17 cellular contexts compared by ENCODE assay signal in genomic region chr1:159835862-159836518, GRCh38. TPM values are rescaled to one million over a fixed set of nuclear protein-coding genes. Genes with fewer than 3 reads are reported as not detected.
DNase-seq lines count a peak whose midpoint lies in the region; ATAC-seq and TF ChIP-seq lines count a peak whose summit lies in the region.
"Had no signal": no experiment of that assay in that cellular context is flagged by ENCODE, and none has a peak within 500 bp of the region (broad histone marks: within the 10 kb centered on the region; RNA-seq: fewer than 3 reads in every experiment).

No MANE protein-coding gene starts in this region.

- H4K5ac ChIP-seq in IMR-90 (ENCODE audit: low read depth, low read length) = no peak overlapping the region

- DNase-seq in DMS 273 (lab: John Stamatoyannopoulos, UW; ENCODE audit: unreplicated experiment) (peak; percentile 38), DMS 273 treated with DMSO at 0.1 percent for 48 hours (lab: John Stamatoyannopoulos, UW) (no peak), IMR-90 (no peak), astrocyte of the cerebellum (ENCODE audit: low read depth) (no peak), iPS-NIHi7 (ENCODE audit: extremely low spot score) (peak; percentile 26), prostate gland (ENCODE audit: low spot score) (no peak), coronary artery (ENCODE audit: low spot score) (no peak)
- DNase-seq: activated CD4-positive, alpha-beta T cell treated with anti-CD3 and anti-CD28 coated beads for 48 hours; activated naive CD8-positive, alpha-beta T cell treated with anti-CD3 and anti-CD28 coated beads for 36 hours; CD8-positive, alpha-beta memory T cell; naive B cell; NCI-H2029 treated with DMSO at 0.1 percent for 48 hours; NCI-H526 treated with DMSO at 0.1 percent for 48 hours had no signal

- POLR2A ChIA-PET in IMR-90 (lab: Charles Lee; ENCODE audit: unreplicated experiment) = no interaction called here

- H3K9ac ChIP-seq in IMR-90 (ENCODE audit: low read depth, low read length) = no peak overlapping the region

- H2AK5ac ChIP-seq in IMR-90 (ENCODE audit: low read depth, low read length) = no peak overlapping the region

- dilution Hi-C loops in IMR-90 (cut with HindIII; ENCODE audit: low sequenced_read_pairs, unreplicated experiment) = no loop called here

- H3K27me3 ChIP-seq in IMR-90 (ENCODE audit: control insufficient read depth, insufficient read depth, low read length) (no peaks in the 10 kb centered on the region), prostate gland (replicated peaks; ENCODE audit: insufficient read depth) (no peaks in the 10 kb centered on the region)

- H2AFZ ChIP-seq in IMR-90 (replicated peaks; ENCODE audit: low read length, poor library complexity) = no peak overlapping the region

- H2BK15ac ChIP-seq in IMR-90 (ENCODE audit: low read depth, low read length) = no peak overlapping the region

- H3K9me3 ChIP-seq in IMR-90 (ENCODE audit: control insufficient read depth, insufficient read depth, low read length) (no peaks in the 10 kb centered on the region), prostate gland (no peaks in the 10 kb centered on the region)

- H3K4me1 ChIP-seq in IMR-90 (ENCODE audit: control insufficient read depth, insufficient read depth, low read length) (no peaks in the 10 kb centered on the region), prostate gland (replicated peaks) (no peaks in the 10 kb centered on the region)

- no peak overlapping the region for H4K8ac ChIP-seq in IMR-90 (ENCODE audit: low read depth in 2 of 2, low read length in 2 of 2)

- ATAC-seq in IMR-90 (ENCODE audit: low read depth) (no peak), GM19035 (IDR thresholded peaks at IDR 0.05; ENCODE audit: unreplicated experiment) (no peak)

- H3K23ac ChIP-seq in IMR-90 (ENCODE audit: low read depth, low read length) = no peak overlapping the region

- TF ChIP-seq CTCF in IMR-90 (conservative IDR thresholded peaks at IDR 0.05; ENCODE audit: low read depth, low read length) (peak; percentile 23), astrocyte of the cerebellum (IDR thresholded peaks at IDR 0.05; ENCODE audit: low read depth, low read length, missing control alignments) (peak; percentile 34), prostate gland (IDR thresholded peaks at IDR 0.05) (peak in 2 of 4 experiments; percentile 6 to 7), coronary artery (IDR thresholded peaks at IDR 0.05) (no peak)

- H3K27ac ChIP-seq in IMR-90 (ENCODE audit: insufficient read depth, low read length) (no peak overlapping the region), prostate gland (no peak overlapping the region), coronary artery (no peak overlapping the region)
- H3K27ac ChIP-seq: 22Rv1 had no signal

- H2BK20ac ChIP-seq in IMR-90 (ENCODE audit: low read depth, low read length) = no peak overlapping the region

- no peak overlapping the region for H3K56ac ChIP-seq in IMR-90 (ENCODE audit: extremely low read depth, insufficient read depth, low read length)

- intact Hi-C loops in IMR-90 (cut with micrococcal nuclease) = loop anchor here (1.0 to 10.0 kb wide), 2 partner anchors 55 to 1549 kb away; no protein-coding TSS in a partner anchor
- intact Hi-C loops in prostate gland (cut with DNase I) = no loop called here

- TF ChIP-seq POLR2A in IMR-90 (IDR thresholded peaks at IDR 0.05; ENCODE audit: low read depth, low read length) = no peak
- no peak for TF ChIP-seq POLR2A in prostate gland (IDR thresholded peaks at IDR 0.05)

- no peak overlapping the region for H2BK5ac ChIP-seq in IMR-90 (ENCODE audit: low read depth, low read length, poor library complexity, severe bottlenecking)

- WGBS in IMR-90 (ENCODE audit: extremely low coverage in 2 of 2, insufficient read length in 1 of 2), 2 experiments = 70% methylated on average over 2 of the region's 8 CpGs; no CpG with 5 or more reads in 1 of the 2 experiments
- WGBS in prostate gland = 83% methylated on average over 8 of the region's 8 CpGs

- no peaks in the 10 kb centered on the region for H3K36me3 ChIP-seq in IMR-90 (ENCODE audit: control insufficient read depth, insufficient read depth, low read length)
- no peaks in the 10 kb centered on the region for H3K36me3 ChIP-seq in prostate gland

- peaks cover 2% of the 10 kb centered on the region; the same call in 1 of the 2 replicates for H3K9me1 ChIP-seq in IMR-90 (ENCODE audit: insufficient read depth, low read length)

- no peak overlapping the region for H3K4me2 ChIP-seq in IMR-90 (ENCODE audit: low read depth, low read length)

- H2AK9ac ChIP-seq in IMR-90 (replicated peaks; ENCODE audit: low read depth, low read length, poor library complexity) = no peak overlapping the region

- H3K4ac ChIP-seq in IMR-90 (ENCODE audit: low read depth, low read length) = no peak overlapping the region

- H3K79me1 ChIP-seq in IMR-90 (ENCODE audit: low read depth in 1 of 2, low read length in 2 of 2) = no peaks in the 10 kb centered on the region

- H3K14ac ChIP-seq in IMR-90 (replicated peaks; ENCODE audit: low read depth, low read length) = no peak overlapping the region

- in situ Hi-C loops in IMR-90 (cut with MboI; ENCODE audit: low sequenced_read_pairs) = no loop called here
- in situ Hi-C loops in astrocyte of the cerebellum (cut with HindIII; ENCODE audit: low sequenced_read_pairs) = no loop called here

- CTCF ChIA-PET in IMR-90 (lab: Yijun Ruan, JAX) = no interaction called here

- peak; percentile 24; the same call in 1 of the 2 replicates for TF ChIP-seq RAD21 in IMR-90 (IDR thresholded peaks at IDR 0.05; ENCODE audit: low read length)

- H3K18ac ChIP-seq in IMR-90 (ENCODE audit: low read depth, low read length) = no peak overlapping the region

- H3K4me3 ChIP-seq in IMR-90 (ENCODE audit: insufficient read depth, low read depth, low read length) (no peak overlapping the region), astrocyte of the cerebellum (ENCODE audit: low read depth, low read length) (no peak overlapping the region), prostate gland (no peak overlapping the region), coronary artery (no peak overlapping the region)

- H2BK120ac ChIP-seq in IMR-90 (ENCODE audit: low read depth, low read length) = no peak overlapping the region

- BruUV-seq in IMR-90 (replicated peaks; lab: Mats Ljungman, UMichigan) = no TSS peak

- no peaks in the 10 kb centered on the region for H4K20me1 ChIP-seq in IMR-90 (ENCODE audit: insufficient read depth, low read length)

- H4K91ac ChIP-seq in IMR-90 (ENCODE audit: insufficient read depth, low read depth, low read length) = no peak overlapping the region

TF ChIP-seq in IMR-90, 13 proteins besides CTCF, POLR2A, EP300 and RAD21 (continues in another document):
- TF ChIP-seq USF2 (IDR thresholded peaks at IDR 0.05; ENCODE audit: low read depth, low read length) = no peak
- no peak for TF ChIP-seq NFE2L2 (IDR thresholded peaks at IDR 0.05; ENCODE audit: low read depth, low read length)
- no peak for TF ChIP-seq MXI1 (IDR thresholded peaks at IDR 0.05; ENCODE audit: borderline replicate concordance, low read depth, low read length)
- TF ChIP-seq MAZ (IDR thresholded peaks at IDR 0.05; ENCODE audit: borderline replicate concordance, low read depth, low read length) = no peak
- no peak for TF ChIP-seq FOS (IDR thresholded peaks at IDR 0.05; ENCODE audit: low read depth, low read length)
- TF ChIP-seq CEBPB (IDR thresholded peaks at IDR 0.05; ENCODE audit: low read depth, low read length) = peak; percentile 41
- TF ChIP-seq CHD1 (IDR thresholded peaks at IDR 0.05; ENCODE audit: low read depth, low read length) = no peak
- no peak for TF ChIP-seq RFX5 (IDR thresholded peaks at IDR 0.05; ENCODE audit: low read depth, low read length)
- TF ChIP-seq ELK1 (IDR thresholded peaks at IDR 0.05; ENCODE audit: borderline replicate concordance, low read depth, low read length) = no peak
- peak; percentile 35; the same call in 1 of the 2 replicates for TF ChIP-seq SMC3 (IDR thresholded peaks at IDR 0.05; ENCODE audit: low read depth, low read length)
- no peak for TF ChIP-seq MAFK (IDR thresholded peaks at IDR 0.05; ENCODE audit: low read depth, low read length)

RNA-seq across cellular contexts. Expression of gene SLAMF8, which starts 9.3 kb away (rescaled TPM):
- total RNA-seq in IMR-90 (2012; rRNA removed) = not detected in 2 replicates
- polyA plus RNA-seq in IMR-90 (2012; rRNA removed) = 0.04 and 0.07 TPM in 2 replicates
- polyA plus RNA-seq in IMR-90 (2012; cell fraction: cytosol; rRNA removed) = 0.04 and 0.07 TPM in 2 replicates
- 0.06 TPM in 1 of 2 replicates, not detected in the other for polyA plus RNA-seq in IMR-90 (2012; cell fraction: nucleus; rRNA removed; ENCODE audit: low replicate concordance)
- total RNA-seq in prostate gland = 1 to 10 TPM; 1.1 to 1.2 TPM
- total RNA-seq: pulmonary artery endothelial cell had no signal

RNA-seq across cellular contexts. Expression of gene VSIG8, which starts 26.5 kb away (rescaled TPM):
- total RNA-seq in IMR-90 (2012; rRNA removed) (not detected in 2 replicates), prostate gland (not detected)
- not detected in 2 replicates for polyA plus RNA-seq in IMR-90 (2012; rRNA removed)
- 0.05 TPM in 1 of 2 replicates, not detected in the other for polyA plus RNA-seq in IMR-90 (2012; cell fraction: cytosol; rRNA removed)
- 0.05 and 0.37 TPM in 2 replicates for polyA plus RNA-seq in IMR-90 (2012; cell fraction: nucleus; rRNA removed; ENCODE audit: low replicate concordance)
- total RNA-seq: activated naive CD8-positive, alpha-beta T cell treated with anti-CD3 and anti-CD28 coated beads for 36 hours; CD8-positive, alpha-beta memory T cell; pulmonary artery endothelial cell; T-helper 2 cell treated with Interferon-gamma antibody and Interleukin-4, amounts not matched to agents 100 ng/mL and 5 ng/mL, for 36 hours had no signal
- polyA plus RNA-seq: CD8-positive, alpha-beta memory T cell had no signal

RNA-seq across cellular contexts. Expression of gene FCRL6, which starts 33.8 kb away (rescaled TPM):
- not detected in 2 replicates for total RNA-seq in IMR-90 (2012; rRNA removed)
- polyA plus RNA-seq in IMR-90 (2012; rRNA removed) = not detected in 2 replicates
- not detected in 2 replicates for polyA plus RNA-seq in IMR-90 (2012; cell fraction: cytosol; rRNA removed)
- polyA plus RNA-seq in IMR-90 (2012; cell fraction: nucleus; rRNA removed; ENCODE audit: low replicate concordance) = 0.05 TPM in 1 of 2 replicates, not detected in the other
- total RNA-seq in prostate gland = not detected
- total RNA-seq: activated naive CD8-positive, alpha-beta T cell treated with anti-CD3 and anti-CD28 coated beads for 36 hours; T-helper 2 cell treated with Interferon-gamma antibody and Interleukin-4, amounts not matched to agents 100 ng/mL and 5 ng/mL, for 36 hours had no signal

RNA-seq across cellular contexts. Expression of gene DUSP23, which starts 55.2 kb away (rescaled TPM):
- total RNA-seq in IMR-90 (2012; rRNA removed) (4.1 and 4.2 TPM in 2 replicates), prostate gland (10 to 100 TPM; 79.3 to 85.0 TPM)
- polyA plus RNA-seq in IMR-90 (2012; rRNA removed) = 12.9 and 16.2 TPM in 2 replicates
- polyA plus RNA-seq in IMR-90 (2012; cell fraction: cytosol; rRNA removed) = 38.1 and 43.3 TPM in 2 replicates
- polyA plus RNA-seq in IMR-90 (2012; cell fraction: nucleus; rRNA removed; ENCODE audit: low replicate concordance) = 5.7 and 14.2 TPM in 2 replicates

Comparison
In these comparisons a context has a peak if more than half of its experiments do, and no peak if none do; other contexts are left out.
1. DNase-seq: peak in DMS 273 (single experiment) and iPS-NIHi7 (single experiment); none in DMS 273 treated with DMSO at 0.1 percent for 48 hours (single experiment), IMR-90 (single experiment), astrocyte of the cerebellum (single experiment), prostate gland (single experiment) and coronary artery (single experiment).